In genomic region chr14:39266871-39267591, GRCh38 we compare ENCODE assay signal across 1 cellular context.
TF ChIP-seq lines count a peak whose summit lies in the region.

No MANE protein-coding gene starts in this region.

TF ChIP-seq in HepG2, 621 proteins besides CTCF, POLR2A, EP300 and RAD21 (continued from another document and continues in another):
- TF ChIP-seq ZBTB43 (CRISPR knock-in tag; conservative IDR thresholded peaks at IDR 0.05) (peak; percentile 89), NR0B2 (CRISPR knock-in tag; IDR thresholded peaks at IDR 0.05) (peak; percentile 86; the same call in 1 of the 2 replicates), YY1 (IDR thresholded peaks at IDR 0.05; ENCODE audit: insufficient read depth, insufficient replicate concordance, low read depth, low read length) (peak; percentile 40), RFX1 (IDR thresholded peaks at IDR 0.05) (peak; percentile 58; the same call in 1 of the 2 replicates), RXRA (CRISPR knock-in tag; IDR thresholded peaks at IDR 0.05) (peak; percentile 86), ZNF367 (CRISPR knock-in tag; IDR thresholded peaks at IDR 0.05; ENCODE audit: borderline replicate concordance) (peak; percentile 90), FOSL2 (CRISPR knock-in tag; IDR thresholded peaks at IDR 0.05) (peak; percentile 66), ZNF160 (CRISPR knock-in tag; IDR thresholded peaks at IDR 0.05) (peak; percentile 83), MTA3 (CRISPR knock-in tag; IDR thresholded peaks at IDR 0.05) (0 out of 2 replicates have a peak, but pooled peaks have one; percentile 58), DDIT3 (CRISPR knock-in tag; IDR thresholded peaks at IDR 0.05) (no peak), ATRX (CRISPR knock-in tag; IDR thresholded peaks at IDR 0.05; ENCODE audit: borderline replicate concordance) (no peak; the same call in 1 of the 2 replicates), RARA (CRISPR knock-in tag; IDR thresholded peaks at IDR 0.05) (peak; percentile 6; the same call in 1 of the 2 replicates), ZSCAN31 (CRISPR knock-in tag; IDR thresholded peaks at IDR 0.05; ENCODE audit: low read depth) (peak; percentile 95), ZFP36L1 (CRISPR knock-in tag; IDR thresholded peaks at IDR 0.05) (0 out of 2 replicates have a peak, but pooled peaks have one; percentile 43), ZNF547 (CRISPR knock-in tag; IDR thresholded peaks at IDR 0.05) (peak; percentile 94), KLF11 (CRISPR knock-in tag; IDR thresholded peaks at IDR 0.05) (peak; percentile 67; the same call in 1 of the 2 replicates), ZNF674 (CRISPR knock-in tag; IDR thresholded peaks at IDR 0.05; ENCODE audit: low read depth) (no peak), ZNF484 (CRISPR knock-in tag; IDR thresholded peaks at IDR 0.05; ENCODE audit: borderline replicate concordance, low read depth) (peak; percentile 21; the same call in 1 of the 2 replicates), ZNF678 (CRISPR knock-in tag; IDR thresholded peaks at IDR 0.05) (no peak; the same call in 1 of the 2 replicates), FOXK1 (CRISPR knock-in tag; IDR thresholded peaks at IDR 0.05; ENCODE audit: borderline replicate concordance, low read depth) (peak; percentile 85; the same call in 1 of the 2 replicates), TAF1 (CRISPR knock-in tag; IDR thresholded peaks at IDR 0.05) (peak; percentile 95), KAT8 (CRISPR knock-in tag; IDR thresholded peaks at IDR 0.05) (peak; percentile 76), SYNCRIP (IDR thresholded peaks at IDR 0.05; ENCODE audit: insufficient read depth, low read depth, low read length) (no peak), WIZ (CRISPR knock-in tag; IDR thresholded peaks at IDR 0.05) (peak; percentile 94), ZNF512 (CRISPR knock-in tag; IDR thresholded peaks at IDR 0.05) (peak; percentile 46), MYC (CRISPR knock-in tag; IDR thresholded peaks at IDR 0.05; ENCODE audit: borderline replicate concordance) (peak; percentile 77; the same call in 1 of the 2 replicates), ZNF747 (CRISPR knock-in tag; IDR thresholded peaks at IDR 0.05; ENCODE audit: borderline replicate concordance) (0 out of 2 replicates have a peak, but pooled peaks have one; percentile 42), ZNF713 (CRISPR knock-in tag; IDR thresholded peaks at IDR 0.05) (peak; percentile 42; the same call in 1 of the 2 replicates), ZNF446 (CRISPR knock-in tag; IDR thresholded peaks at IDR 0.05) (peak; percentile 70), DPF2 (CRISPR knock-in tag; IDR thresholded peaks at IDR 0.05; ENCODE audit: borderline replicate concordance, low read depth) (0 out of 2 replicates have a peak, but pooled peaks have one; percentile 28), RBM39 (IDR thresholded peaks at IDR 0.05; ENCODE audit: low read depth, low read length, poor library complexity, severe bottlenecking) (peak; percentile 94), ZNF557 (CRISPR knock-in tag; IDR thresholded peaks at IDR 0.05) (peak; percentile 84; the same call in 1 of the 2 replicates), ZBTB3 (CRISPR knock-in tag; IDR thresholded peaks at IDR 0.05; ENCODE audit: borderline replicate concordance, low read depth) (no peak; the same call in 1 of the 2 replicates), ZBTB40 (IDR thresholded peaks at IDR 0.05) (no peak), ZBTB40 (CRISPR knock-in tag; IDR thresholded peaks at IDR 0.05) (no peak; the same call in 1 of the 2 replicates), STAT5B (CRISPR knock-in tag; IDR thresholded peaks at IDR 0.05) (peak; percentile 89), ZNF761 (CRISPR knock-in tag; conservative IDR thresholded peaks at IDR 0.05) (peak; percentile 22)
- TF ChIP-seq, protein P1, sequence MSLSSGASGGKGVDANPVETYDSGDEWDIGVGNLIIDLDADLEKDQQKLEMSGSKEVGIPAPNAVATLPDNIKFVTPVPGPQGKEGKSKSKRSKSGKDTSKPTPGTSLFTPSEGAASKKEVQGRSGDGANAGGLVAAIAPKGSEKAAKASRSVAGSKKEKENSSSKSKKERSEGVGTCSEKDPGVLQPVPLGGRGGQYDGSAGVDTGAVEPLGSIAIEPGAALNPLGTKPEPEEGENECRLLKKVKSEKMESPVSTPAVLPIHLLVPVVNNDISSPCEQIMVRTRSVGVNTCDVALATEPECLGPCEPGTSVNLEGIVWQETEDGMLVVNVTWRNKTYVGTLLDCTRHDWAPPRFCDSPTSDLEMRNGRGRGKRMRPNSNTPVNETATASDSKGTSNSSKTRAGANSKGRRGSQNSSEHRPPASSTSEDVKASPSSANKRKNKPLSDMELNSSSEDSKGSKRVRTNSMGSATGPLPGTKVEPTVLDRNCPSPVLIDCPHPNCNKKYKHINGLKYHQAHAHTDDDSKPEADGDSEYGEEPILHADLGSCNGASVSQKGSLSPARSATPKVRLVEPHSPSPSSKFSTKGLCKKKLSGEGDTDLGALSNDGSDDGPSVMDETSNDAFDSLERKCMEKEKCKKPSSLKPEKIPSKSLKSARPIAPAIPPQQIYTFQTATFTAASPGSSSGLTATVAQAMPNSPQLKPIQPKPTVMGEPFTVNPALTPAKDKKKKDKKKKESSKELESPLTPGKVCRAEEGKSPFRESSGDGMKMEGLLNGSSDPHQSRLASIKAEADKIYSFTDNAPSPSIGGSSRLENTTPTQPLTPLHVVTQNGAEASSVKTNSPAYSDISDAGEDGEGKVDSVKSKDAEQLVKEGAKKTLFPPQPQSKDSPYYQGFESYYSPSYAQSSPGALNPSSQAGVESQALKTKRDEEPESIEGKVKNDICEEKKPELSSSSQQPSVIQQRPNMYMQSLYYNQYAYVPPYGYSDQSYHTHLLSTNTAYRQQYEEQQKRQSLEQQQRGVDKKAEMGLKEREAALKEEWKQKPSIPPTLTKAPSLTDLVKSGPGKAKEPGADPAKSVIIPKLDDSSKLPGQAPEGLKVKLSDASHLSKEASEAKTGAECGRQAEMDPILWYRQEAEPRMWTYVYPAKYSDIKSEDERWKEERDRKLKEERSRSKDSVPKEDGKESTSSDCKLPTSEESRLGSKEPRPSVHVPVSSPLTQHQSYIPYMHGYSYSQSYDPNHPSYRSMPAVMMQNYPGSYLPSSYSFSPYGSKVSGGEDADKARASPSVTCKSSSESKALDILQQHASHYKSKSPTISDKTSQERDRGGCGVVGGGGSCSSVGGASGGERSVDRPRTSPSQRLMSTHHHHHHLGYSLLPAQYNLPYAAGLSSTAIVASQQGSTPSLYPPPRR (CRISPR knock-in tag; IDR thresholded peaks at IDR 0.05; ENCODE audit: borderline replicate concordance): no peak; the same call in 1 of the 2 replicates
- TF ChIP-seq, protein P2, sequence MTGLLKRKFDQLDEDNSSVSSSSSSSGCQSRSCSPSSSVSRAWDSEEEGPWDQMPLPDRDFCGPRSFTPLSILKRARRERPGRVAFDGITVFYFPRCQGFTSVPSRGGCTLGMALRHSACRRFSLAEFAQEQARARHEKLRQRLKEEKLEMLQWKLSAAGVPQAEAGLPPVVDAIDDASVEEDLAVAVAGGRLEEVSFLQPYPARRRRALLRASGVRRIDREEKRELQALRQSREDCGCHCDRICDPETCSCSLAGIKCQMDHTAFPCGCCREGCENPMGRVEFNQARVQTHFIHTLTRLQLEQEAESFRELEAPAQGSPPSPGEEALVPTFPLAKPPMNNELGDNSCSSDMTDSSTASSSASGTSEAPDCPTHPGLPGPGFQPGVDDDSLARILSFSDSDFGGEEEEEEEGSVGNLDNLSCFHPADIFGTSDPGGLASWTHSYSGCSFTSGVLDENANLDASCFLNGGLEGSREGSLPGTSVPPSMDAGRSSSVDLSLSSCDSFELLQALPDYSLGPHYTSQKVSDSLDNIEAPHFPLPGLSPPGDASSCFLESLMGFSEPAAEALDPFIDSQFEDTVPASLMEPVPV (CRISPR knock-in tag; IDR thresholded peaks at IDR 0.05): peak; percentile 92
